In the genomic region with DNA sequence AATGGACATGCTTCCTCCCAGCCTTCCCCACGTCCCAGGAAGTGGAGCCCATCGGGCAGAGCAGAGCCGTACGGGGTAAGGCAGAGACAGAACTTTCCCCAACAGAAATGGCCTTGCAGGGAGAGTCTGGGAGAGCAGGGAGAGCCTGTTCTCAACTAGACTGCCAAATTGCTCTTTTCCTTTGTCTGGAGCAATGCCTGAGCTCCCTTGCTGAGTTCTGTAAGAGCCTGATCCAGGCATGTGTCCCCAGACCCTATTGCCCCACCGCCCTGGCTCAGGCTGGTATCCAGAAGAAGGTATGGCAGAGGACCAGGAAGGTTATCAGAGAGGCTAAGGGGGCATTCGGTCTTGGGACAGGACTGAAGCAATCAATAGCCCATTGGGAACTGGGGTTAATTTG, we compare ENCODE assay signal across 17 cellular contexts.
A peak's percentile ranks its signal among the peaks of the same experiment; 100 is the strongest.
DNase-seq lines count a peak whose midpoint lies in the region; ATAC-seq, FAIRE-seq and TF ChIP-seq lines count a peak whose summit lies in the region.
"Had no signal": no experiment of that assay in that cellular context is flagged by ENCODE, and none has a peak within 500 bp of the region (broad histone marks: within the 10 kb centered on the region; RNA-seq: fewer than 3 reads in every experiment).

No MANE protein-coding gene starts in this region.

- DNase-seq in HepG2 (ENCODE audit: low spot score) (no peak), right lobe of liver (no peak), hippocampal formation (lab: John Stamatoyannopoulos, UW) (peak; percentile 25 to 44), posterior vena cava (ENCODE audit: low spot score) (peak; percentile 24), osteocyte (ENCODE audit: extremely low spot score, unreplicated experiment) (no peak), NCI-H1417 treated with DMSO at 0.1 percent for 48 hours (lab: John Stamatoyannopoulos, UW) (no peak), foreskin fibroblast (no peak), NCI-H187 (lab: John Stamatoyannopoulos, UW) (no peak)
- DNase-seq: 8988T, BE2C, DMS79 treated with DMSO at 0.1 percent for 48 hours, NCI-H1436 treated with DMSO at 0.1 percent for 48 hours, NCI-H524 treated with DMSO at 0.1 percent for 48 hours had no signal

- FAIRE-seq in HepG2 (lab: Jason Lieb, UNC) = no peak

- H4K20me1 ChIP-seq in HepG2 (ENCODE audit: insufficient read depth, low read length) = peaks cover 3% of the 10 kb centered on the region; the same call in 1 of the 2 replicates

- H3K4me1 ChIP-seq in HepG2 (ENCODE audit: insufficient read depth, low read length) (peaks cover 7% of the 10 kb centered on the region; the same call in 1 of the 2 replicates), right lobe of liver (peaks cover 0 to 3% (median 0%) of the 10 kb centered on the region in 4 donors)
- H3K4me1 ChIP-seq: BE2C, SJCRH30 had no signal

- H3K9me3 Mint-ChIP-seq in osteocyte (ENCODE audit: unreplicated experiment) = no peaks in the 10 kb centered on the region
- H3K9me3 Mint-ChIP-seq: CD14-positive monocyte; CD8-positive, alpha-beta memory T cell had no signal

- TF ChIP-seq POLR2A in HepG2 (IDR thresholded peaks at IDR 0.05; ENCODE audit: insufficient read depth in 1 of 2, low read depth in 2 of 2, low read length in 2 of 2) = no peak
- no peak for TF ChIP-seq POLR2A in right lobe of liver (IDR thresholded peaks at IDR 0.05)

- no peak overlapping the region for H3K27ac Mint-ChIP-seq in osteocyte (ENCODE audit: unreplicated experiment)
- H3K27ac Mint-ChIP-seq: CD8-positive, alpha-beta memory T cell had no signal

- ATAC-seq in HepG2 (peak; percentile 16; the same call in 2 of the 3 replicates), right lobe of liver (no peak)

- CTCF ChIA-PET in HepG2 (lab: Yijun Ruan, JAX; ENCODE audit: low intra/inter-chr PET ratio, low total read pairs) = interaction anchor here (1.2 to 2.8 kb wide), 5 partner anchors 22 to 376 kb away, joined by 3 to 44 read pairs (median 7); no protein-coding TSS in a partner anchor

- no peak overlapping the region for H3K4me2 ChIP-seq in HepG2 (ENCODE audit: low read depth, low read length)

- no peaks in the 10 kb centered on the region for H3K9me3 ChIP-seq in HepG2 (ENCODE audit: low read length)
- no peaks in the 10 kb centered on the region for H3K9me3 ChIP-seq in right lobe of liver
- H3K9me3 ChIP-seq: BE2C, SJCRH30 had no signal

- H3K36me3 ChIP-seq in HepG2 (replicated peaks in 1 of 2; ENCODE audit: control insufficient read depth in 1 of 2, insufficient read depth in 2 of 2, low read length in 2 of 2) (no peaks in the 10 kb centered on the region; a peak in 1 of 5 replicates), right lobe of liver (no peaks in the 10 kb centered on the region)
- H3K36me3 ChIP-seq: BE2C, SJCRH30 had no signal

- H3K4me3 Mint-ChIP-seq in osteocyte (ENCODE audit: unreplicated experiment) = no peak overlapping the region
- H3K4me3 Mint-ChIP-seq: CD14-positive monocyte; CD8-positive, alpha-beta memory T cell had no signal

- H3K27me3 Mint-ChIP-seq in osteocyte (ENCODE audit: unreplicated experiment) = peaks cover 23% of the 10 kb centered on the region

- H2AFZ ChIP-seq in HepG2 (ENCODE audit: low read length) = no peak overlapping the region
- H2AFZ ChIP-seq: PC-9 had no signal

- H3K4me3 ChIP-seq in HepG2 (replicated peaks in 1 of 3; ENCODE audit: insufficient read depth in 1 of 3, low read depth in 2 of 3, low read length in 3 of 3) = no peak overlapping the region
- no peak overlapping the region for H3K4me3 ChIP-seq in right lobe of liver
- H3K4me3 ChIP-seq in foreskin fibroblast (ENCODE audit: low read depth in 1 of 2, low read length in 2 of 2) = no peak overlapping the region
- H3K4me3 ChIP-seq: PC-9, SJCRH30 had no signal

- H3K79me2 ChIP-seq in HepG2 (ENCODE audit: insufficient read depth, low read length) = no peaks in the 10 kb centered on the region

- intact Hi-C loops in HepG2 (cut with micrococcal nuclease; ENCODE audit: unreplicated experiment) = loop anchor here (2.0 kb wide), 1 partner anchor 376 kb away; no protein-coding TSS in a partner anchor
- intact Hi-C loops in right lobe of liver (cut with DNase I) = loop anchor here (10.0 kb wide), 1 partner anchor 220 kb away; no protein-coding TSS in a partner anchor
- intact Hi-C loops in posterior vena cava (cut with DNase I) = loop anchor here (5.0 to 10.0 kb wide), 3 partner anchors 220 to 1162 kb away; partner anchors contain the start of gene DMAP1 (in 1 of the 2)

- no peaks in the 10 kb centered on the region for H3K36me3 Mint-ChIP-seq in osteocyte (ENCODE audit: unreplicated experiment)
- H3K36me3 Mint-ChIP-seq: CD14-positive monocyte; CD8-positive, alpha-beta memory T cell had no signal

- no TSS peak for BruUV-seq in HepG2 (replicated peaks; lab: Mats Ljungman, UMichigan)

- WGBS in HepG2 (ENCODE audit: low lambda C conversion rate) = 69% methylated on average over 6 of the region's 6 CpGs
- WGBS in right lobe of liver (ENCODE audit: insufficient coverage, low coverage, low lambda C conversion rate, missing lambda C conversion rate) = 66% methylated on average over 6 of the region's 6 CpGs

- POLR2A ChIA-PET in HepG2 (lab: Yijun Ruan, JAX) = interaction anchor here (1.4 to 1.6 kb wide), 2 partner anchors 28 to 38 kb away, joined by 3 to 6 read pairs; no protein-coding TSS in a partner anchor

- H3K27me3 ChIP-seq in HepG2 (ENCODE audit: control insufficient read depth in 1 of 2, insufficient read depth in 2 of 2, low read length in 2 of 2) = 0 out of 5 replicates have a peak, but pooled peaks cover 0 to 3% of the 10 kb centered on the region in 2 experiments
- no peaks in the 10 kb centered on the region for H3K27me3 ChIP-seq in right lobe of liver

- no peak overlapping the region for H3K9ac ChIP-seq in HepG2 (ENCODE audit: insufficient read depth, low read depth, low read length)

- H3K27ac ChIP-seq in HepG2 (ENCODE audit: extremely low read length, insufficient read depth, low read length) (no peak overlapping the region), right lobe of liver (no peak overlapping the region)
- H3K27ac ChIP-seq: PC-9, SJCRH30 had no signal

- no peaks in the 10 kb centered on the region for H3K4me1 Mint-ChIP-seq in osteocyte (ENCODE audit: unreplicated experiment)
- H3K4me1 Mint-ChIP-seq: CD8-positive, alpha-beta memory T cell had no signal

- TF ChIP-seq RAD21 in HepG2 (CRISPR knock-in tag; IDR thresholded peaks at IDR 0.05) = no peak

- no peak for TF ChIP-seq EP300 in HepG2 (IDR thresholded peaks at IDR 0.05; ENCODE audit: low read depth in 2 of 2, low read length in 2 of 2)
- no peak for TF ChIP-seq EP300 in HepG2 (CRISPR knock-in tag; IDR thresholded peaks at IDR 0.05; ENCODE audit: borderline replicate concordance)

- in situ Hi-C loops in HepG2 (cut with HindIII; ENCODE audit: extremely low pct_ligation_motif_present, low pct_unique_long_range_greater_than_20kb) = loop anchor here (25.0 kb wide), 1 partner anchor 382 kb away; the partner anchor contains the start of gene DMAP1

- TF ChIP-seq CTCF in HepG2 (CRISPR knock-in tag; IDR thresholded peaks at IDR 0.05) (no peak), right lobe of liver (IDR thresholded peaks at IDR 0.05) (no peak), osteocyte (IDR thresholded peaks at IDR 0.05) (no peak), foreskin fibroblast (IDR thresholded peaks at IDR 0.05; ENCODE audit: low read depth, low read length) (no peak)

TF ChIP-seq in HepG2, 621 proteins besides CTCF, POLR2A, EP300 and RAD21 (continues in another document):
- TF ChIP-seq ZNF160 (CRISPR knock-in tag; IDR thresholded peaks at IDR 0.05) (no peak), TBL1XR1 (IDR thresholded peaks at IDR 0.05; ENCODE audit: borderline replicate concordance, low read length, partially characterized antibody) (no peak), PHF5A (CRISPR knock-in tag; IDR thresholded peaks at IDR 0.05; ENCODE audit: low read depth, unreplicated experiment) (no peak), SRSF9 (IDR thresholded peaks at IDR 0.05; ENCODE audit: borderline replicate concordance, insufficient read depth, low read depth, low read length, poor library complexity, severe bottlenecking) (no peak), NFATC3 (CRISPR knock-in tag; IDR thresholded peaks at IDR 0.05) (no peak)
- TF ChIP-seq, protein P1, sequence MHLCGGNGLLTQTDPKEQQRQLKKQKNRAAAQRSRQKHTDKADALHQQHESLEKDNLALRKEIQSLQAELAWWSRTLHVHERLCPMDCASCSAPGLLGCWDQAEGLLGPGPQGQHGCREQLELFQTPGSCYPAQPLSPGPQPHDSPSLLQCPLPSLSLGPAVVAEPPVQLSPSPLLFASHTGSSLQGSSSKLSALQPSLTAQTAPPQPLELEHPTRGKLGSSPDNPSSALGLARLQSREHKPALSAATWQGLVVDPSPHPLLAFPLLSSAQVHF (CRISPR knock-in tag; IDR thresholded peaks at IDR 0.05) = no peak
- TF ChIP-seq, protein P2, sequence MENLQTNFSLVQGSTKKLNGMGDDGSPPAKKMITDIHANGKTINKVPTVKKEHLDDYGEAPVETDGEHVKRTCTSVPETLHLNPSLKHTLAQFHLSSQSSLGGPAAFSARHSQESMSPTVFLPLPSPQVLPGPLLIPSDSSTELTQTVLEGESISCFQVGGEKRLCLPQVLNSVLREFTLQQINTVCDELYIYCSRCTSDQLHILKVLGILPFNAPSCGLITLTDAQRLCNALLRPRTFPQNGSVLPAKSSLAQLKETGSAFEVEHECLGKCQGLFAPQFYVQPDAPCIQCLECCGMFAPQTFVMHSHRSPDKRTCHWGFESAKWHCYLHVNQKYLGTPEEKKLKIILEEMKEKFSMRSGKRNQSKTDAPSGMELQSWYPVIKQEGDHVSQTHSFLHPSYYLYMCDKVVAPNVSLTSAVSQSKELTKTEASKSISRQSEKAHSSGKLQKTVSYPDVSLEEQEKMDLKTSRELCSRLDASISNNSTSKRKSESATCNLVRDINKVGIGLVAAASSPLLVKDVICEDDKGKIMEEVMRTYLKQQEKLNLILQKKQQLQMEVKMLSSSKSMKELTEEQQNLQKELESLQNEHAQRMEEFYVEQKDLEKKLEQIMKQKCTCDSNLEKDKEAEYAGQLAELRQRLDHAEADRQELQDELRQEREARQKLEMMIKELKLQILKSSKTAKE (CRISPR knock-in tag; IDR thresholded peaks at IDR 0.05; ENCODE audit: borderline replicate concordance) = no peak
- TF ChIP-seq, protein P3, sequence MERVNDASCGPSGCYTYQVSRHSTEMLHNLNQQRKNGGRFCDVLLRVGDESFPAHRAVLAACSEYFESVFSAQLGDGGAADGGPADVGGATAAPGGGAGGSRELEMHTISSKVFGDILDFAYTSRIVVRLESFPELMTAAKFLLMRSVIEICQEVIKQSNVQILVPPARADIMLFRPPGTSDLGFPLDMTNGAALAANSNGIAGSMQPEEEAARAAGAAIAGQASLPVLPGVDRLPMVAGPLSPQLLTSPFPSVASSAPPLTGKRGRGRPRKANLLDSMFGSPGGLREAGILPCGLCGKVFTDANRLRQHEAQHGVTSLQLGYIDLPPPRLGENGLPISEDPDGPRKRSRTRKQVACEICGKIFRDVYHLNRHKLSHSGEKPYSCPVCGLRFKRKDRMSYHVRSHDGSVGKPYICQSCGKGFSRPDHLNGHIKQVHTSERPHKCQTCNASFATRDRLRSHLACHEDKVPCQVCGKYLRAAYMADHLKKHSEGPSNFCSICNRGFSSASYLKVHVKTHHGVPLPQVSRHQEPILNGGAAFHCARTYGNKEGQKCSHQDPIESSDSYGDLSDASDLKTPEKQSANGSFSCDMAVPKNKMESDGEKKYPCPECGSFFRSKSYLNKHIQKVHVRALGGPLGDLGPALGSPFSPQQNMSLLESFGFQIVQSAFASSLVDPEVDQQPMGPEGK (CRISPR knock-in tag; IDR thresholded peaks at IDR 0.05) = no peak

Comparison
In these comparisons a context has a peak if more than half of its experiments do, and no peak if none do; other contexts are left out.
1. DNase-seq: peak in hippocampal formation (2 of 2) and posterior vena cava (single experiment); none in HepG2 (single experiment), right lobe of liver (0 of 3), osteocyte (single experiment), NCI-H1417 treated with DMSO at 0.1 percent for 48 hours (single experiment), foreskin fibroblast (0 of 2) and NCI-H187 (0 of 2).